ENCODE assay signal across 8 cellular contexts in the genomic region with DNA sequence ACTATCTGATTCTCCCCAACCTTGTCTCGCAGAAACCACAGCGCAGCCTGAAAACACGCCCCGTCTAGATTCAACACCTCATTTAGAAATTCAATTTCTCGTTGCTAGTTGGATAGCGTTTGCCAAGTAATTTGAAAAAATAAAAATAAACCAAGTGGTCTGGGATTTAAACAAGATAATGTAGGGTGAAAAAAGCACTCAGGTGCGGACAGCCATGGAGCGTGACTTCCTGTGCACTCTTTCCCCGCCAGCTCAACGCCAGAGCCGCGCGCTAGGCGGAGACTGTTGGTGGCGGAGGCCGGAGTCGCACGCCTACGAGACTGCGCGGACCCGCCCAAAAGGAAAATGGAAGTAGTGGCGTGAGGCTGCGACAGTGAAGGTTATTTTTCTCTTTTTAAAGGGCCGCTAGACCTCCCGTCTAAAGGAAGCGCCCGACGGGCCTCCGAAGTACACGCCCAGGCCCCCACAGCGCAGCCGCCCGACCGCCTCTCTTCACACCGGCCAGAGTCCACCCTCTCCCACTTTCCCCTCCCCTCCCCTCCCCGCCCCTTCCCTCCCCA. TPM values are rescaled to one million over a fixed set of nuclear protein-coding genes. Genes with fewer than 3 reads are reported as not detected.
DNase-seq lines count a peak whose midpoint lies in the region; ATAC-seq, FAIRE-seq and TF ChIP-seq lines count a peak whose summit lies in the region.

No MANE protein-coding gene starts in this region.

- no peaks in the 10 kb centered on the region for H3K36me3 ChIP-seq in hepatocyte (replicated peaks; ENCODE audit: insufficient read depth, low read depth)
- no peaks in the 10 kb centered on the region for H3K36me3 ChIP-seq in smooth muscle cell (ENCODE audit: low read depth)

- H3K4me1 ChIP-seq in hepatocyte (ENCODE audit: insufficient read depth) (peaks cover 14% of the 10 kb centered on the region), smooth muscle cell (ENCODE audit: low read depth) (peaks cover 12% of the 10 kb centered on the region)

- peaks cover 24% of the 10 kb centered on the region for H3K36me3 Mint-ChIP-seq in activated naive CD8-positive, alpha-beta T cell treated with anti-CD3 and anti-CD28 coated beads for 36 hours

- H3K9me3 ChIP-seq in hepatocyte (ENCODE audit: low read depth) (no peaks in the 10 kb centered on the region), smooth muscle cell (replicated peaks; ENCODE audit: low read depth) (no peaks in the 10 kb centered on the region)

- H3K4me3 Mint-ChIP-seq in activated naive CD8-positive, alpha-beta T cell treated with anti-CD3 and anti-CD28 coated beads for 36 hours = peak overlapping the region; percentile 95

- ATAC-seq in GM21717 (IDR thresholded peaks at IDR 0.05; ENCODE audit: unreplicated experiment) = peak; percentile 80

- peaks cover 24% of the 10 kb centered on the region for H3K4me1 Mint-ChIP-seq in activated naive CD8-positive, alpha-beta T cell treated with anti-CD3 and anti-CD28 coated beads for 36 hours

- DNase-seq in DMS79 treated with DMSO at 0.1 percent for 48 hours (lab: John Stamatoyannopoulos, UW) (peak; percentile 98), KBM-7 (peak; percentile 95), SIG-M5 treated with dmso at 0.1 percent for 504 hours (lab: John Stamatoyannopoulos, UW; ENCODE audit: unreplicated experiment) (peak; percentile 100), hepatocyte (ENCODE audit: low spot score) (no peak), smooth muscle cell (lab: John Stamatoyannopoulos, UW; ENCODE audit: unreplicated experiment) (no peak), frontal cortex (ENCODE audit: low spot score in 2 of 2) (no peak)
- DNase-seq in activated naive CD8-positive, alpha-beta T cell treated with anti-CD3 and anti-CD28 coated beads for 36 hours = peak; percentile 92

- H3K79me2 ChIP-seq in hepatocyte = peaks cover 48% of the 10 kb centered on the region
- peaks cover 41% of the 10 kb centered on the region for H3K79me2 ChIP-seq in smooth muscle cell (ENCODE audit: low read depth)

- peak overlapping the region; percentile 98 for H3K27ac Mint-ChIP-seq in activated naive CD8-positive, alpha-beta T cell treated with anti-CD3 and anti-CD28 coated beads for 36 hours

- H3K27ac ChIP-seq in hepatocyte = peak overlapping the region; percentile 99
- H3K27ac ChIP-seq in smooth muscle cell (ENCODE audit: low read depth) = peak overlapping the region; percentile 96

- H2AFZ ChIP-seq in hepatocyte = peak overlapping the region; percentile 85
- H2AFZ ChIP-seq in smooth muscle cell (ENCODE audit: low read depth) = peak overlapping the region; percentile 88

- peak overlapping the region; percentile 58 for H3K9ac ChIP-seq in smooth muscle cell (ENCODE audit: low read depth)

- H3K27me3 Mint-ChIP-seq in activated naive CD8-positive, alpha-beta T cell treated with anti-CD3 and anti-CD28 coated beads for 36 hours = peaks cover 4% of the 10 kb centered on the region

- H3K9me3 Mint-ChIP-seq in activated naive CD8-positive, alpha-beta T cell treated with anti-CD3 and anti-CD28 coated beads for 36 hours = peaks cover 3% of the 10 kb centered on the region

- H3K27me3 ChIP-seq in hepatocyte (no peaks in the 10 kb centered on the region), smooth muscle cell (ENCODE audit: low read depth) (no peaks in the 10 kb centered on the region)

- FAIRE-seq in frontal cortex (lab: Jason Lieb, UNC) = no peak

- H3K4me3 ChIP-seq in hepatocyte (peak overlapping the region; percentile 60), smooth muscle cell (peak overlapping the region; percentile 85)

- H3F3A ChIP-seq in smooth muscle cell (ENCODE audit: low read depth) = peaks cover 10% of the 10 kb centered on the region

- H3K9me2 ChIP-seq in hepatocyte (replicated peaks; ENCODE audit: insufficient read depth) = no peaks in the 10 kb centered on the region

- in situ Hi-C loops in KBM-7 (cut with MboI; ENCODE audit: low pct_unique_long_range_greater_than_20kb, low sequenced_read_pairs) = no loop called here

- WGBS in hepatocyte (ENCODE audit: low lambda C conversion rate, missing lambda C conversion rate) = 0% methylated on average over 25 of the region's 37 CpGs
- under 1% methylated on average over 33 of the region's 37 CpGs for WGBS in smooth muscle cell (ENCODE audit: low lambda C conversion rate)

- H4K20me1 ChIP-seq in hepatocyte (ENCODE audit: insufficient read depth, poor library complexity, severe bottlenecking) = peaks cover 36% of the 10 kb centered on the region
- peaks cover 38% of the 10 kb centered on the region for H4K20me1 ChIP-seq in smooth muscle cell (ENCODE audit: low read depth)

- H3K4me2 ChIP-seq in hepatocyte (peak overlapping the region; percentile 75), smooth muscle cell (peak overlapping the region; percentile 84)

- TF ChIP-seq CTCF in hepatocyte (IDR thresholded peaks at IDR 0.05; ENCODE audit: poor library complexity) = peak; percentile 23
- TF ChIP-seq CTCF in smooth muscle cell (IDR thresholded peaks at IDR 0.05; ENCODE audit: borderline replicate concordance, insufficient read depth, poor library complexity, severe bottlenecking) = no peak

RNA-seq across cellular contexts. Expression of a gene that starts 0.6 kb away (rescaled TPM):
- total RNA-seq in activated naive CD8-positive, alpha-beta T cell treated with anti-CD3 and anti-CD28 coated beads for 36 hours = 10 to 100 TPM; 28.3 to 29.1 TPM
- total RNA-seq in hepatocyte (27.7 and 41.7 TPM in 2 replicates), smooth muscle cell (45.8 and 74.2 TPM in 2 replicates), frontal cortex (66.0 TPM)
- polyA plus RNA-seq in hepatocyte (13.1 and 14.9 TPM in 2 replicates), smooth muscle cell (16.1 and 20.0 TPM in 2 replicates)

Comparison
In these comparisons a context has a peak if more than half of its experiments do, and no peak if none do; other contexts are left out.
1. DNase-seq: peak in DMS79 treated with DMSO at 0.1 percent for 48 hours (single experiment), KBM-7 (single experiment), SIG-M5 treated with dmso at 0.1 percent for 504 hours (single experiment) and activated naive CD8-positive, alpha-beta T cell treated with anti-CD3 and anti-CD28 coated beads for 36 hours (single experiment); none in hepatocyte (single experiment), smooth muscle cell (single experiment) and frontal cortex (0 of 2).